8 cellular contexts compared by ENCODE assay signal in the genomic region with DNA sequence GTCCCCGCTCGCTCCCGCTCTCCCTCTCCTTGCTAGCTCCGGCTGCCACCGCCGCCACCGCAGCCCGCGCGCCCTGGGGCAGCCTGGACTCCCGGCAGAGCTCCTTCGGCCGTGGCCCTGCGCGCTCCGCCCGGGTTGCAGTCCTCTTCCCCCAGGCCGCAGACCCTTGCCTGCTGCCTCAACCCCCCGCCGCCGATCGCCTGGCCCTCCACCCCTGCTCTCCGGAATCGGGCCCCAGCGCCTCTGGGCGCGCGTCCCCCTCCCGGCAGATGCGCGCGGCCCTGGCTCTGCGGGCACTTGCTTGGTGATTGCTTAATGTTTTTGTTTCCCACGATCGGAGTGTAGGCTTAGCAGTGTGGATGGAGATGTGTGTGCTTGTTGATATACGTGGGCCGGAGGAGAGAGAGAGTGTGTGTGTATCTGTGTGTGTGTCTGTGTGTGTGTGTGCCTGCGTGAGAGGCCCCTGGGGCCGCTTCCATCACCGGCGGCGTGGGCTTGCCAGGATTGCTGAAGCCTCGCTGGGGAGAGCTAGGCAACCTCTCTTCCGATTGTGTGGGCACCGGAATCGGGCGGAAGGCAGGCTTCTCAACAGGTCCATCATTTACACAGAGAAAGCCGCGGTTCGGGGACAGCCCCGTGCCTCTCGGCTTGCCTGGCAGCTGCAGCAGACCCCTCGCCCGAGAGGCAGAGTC. TPM values are rescaled to one million over a fixed set of nuclear protein-coding genes. Genes with fewer than 3 reads are reported as not detected.
DNase-seq lines count a peak whose midpoint lies in the region; ATAC-seq, FAIRE-seq and TF ChIP-seq lines count a peak whose summit lies in the region.

No MANE protein-coding gene starts in this region.

- no peaks in the 10 kb centered on the region for H3K9me3 Mint-ChIP-seq in astrocyte (ENCODE audit: unreplicated experiment)

- peaks cover 2% of the 10 kb centered on the region for H3K36me3 Mint-ChIP-seq in astrocyte (ENCODE audit: low read depth, unreplicated experiment)

- H3K4me1 Mint-ChIP-seq in astrocyte (ENCODE audit: low read depth, unreplicated experiment): peaks cover 7% of the 10 kb centered on the region

- no peak for TF ChIP-seq CTCF in astrocyte (IDR thresholded peaks at IDR 0.05; ENCODE audit: insufficient read depth, low read depth, low read length)

- H3K4me3 Mint-ChIP-seq in astrocyte (ENCODE audit: unreplicated experiment): peak overlapping the region; percentile 91

- H3K27me3 ChIP-seq in astrocyte (ENCODE audit: insufficient read depth, low read length) (peaks cover 70% of the 10 kb centered on the region), small intestine (ENCODE audit: control insufficient read depth in 2 of 2, insufficient read depth in 2 of 2, low read length in 2 of 2) (peaks cover 12 to 30% of the 10 kb centered on the region in 2 donors)

- no peaks in the 10 kb centered on the region for H3K79me2 ChIP-seq in astrocyte (ENCODE audit: insufficient read depth, low read length)

- H3K4me1 ChIP-seq in astrocyte (ENCODE audit: insufficient read depth, low read length) (peaks cover 7% of the 10 kb centered on the region), small intestine (ENCODE audit: control insufficient read depth in 2 of 2, insufficient read depth in 1 of 2, low read depth in 1 of 2, low read length in 1 of 2) (peaks cover 0 to 5% of the 10 kb centered on the region in 2 donors)

- H4K20me1 ChIP-seq in astrocyte (ENCODE audit: insufficient read depth, low read length): peaks cover 16% of the 10 kb centered on the region

- H3K36me3 ChIP-seq in astrocyte (ENCODE audit: insufficient read depth, low read length) (no peaks in the 10 kb centered on the region), small intestine (ENCODE audit: control insufficient read depth in 2 of 2, insufficient read depth in 2 of 2, low read length in 2 of 2) (no peaks in the 10 kb centered on the region)

- FAIRE-seq in astrocyte (lab: Jason Lieb, UNC): no peak
- no peak for FAIRE-seq in small intestine (lab: Jason Lieb, UNC)

- H3K4me2 ChIP-seq in astrocyte (ENCODE audit: low read length): peak overlapping the region; percentile 70

- DNase-seq in COLO668 (lab: John Stamatoyannopoulos, UW; ENCODE audit: unreplicated experiment) (peak; percentile 74), NCI-H2171 (lab: John Stamatoyannopoulos, UW) (peak; percentile 29), astrocyte (ENCODE audit: low read depth) (peak; percentile 34), inferior parietal cortex (ENCODE audit: extremely low spot score) (peak; percentile 4), NCI-H446 treated with DMSO at 0.1 percent for 48 hours (lab: John Stamatoyannopoulos, UW) (no peak), small intestine (no peak)
- DNase-seq in stimulated activated naive CD8-positive, alpha-beta T cell treated with anti-CD3 and anti-CD28 coated beads, Interleukin-15, Interleukin-2, amounts not matched to agents 100 U/mL and 50 U/mL, for 24 hours: peak; percentile 21
- no peak for DNase-seq in effector CD4-positive, alpha-beta T cell

- H2AFZ ChIP-seq in astrocyte (ENCODE audit: low read depth, low read length): no peak overlapping the region

- H3K27ac ChIP-seq in astrocyte (ENCODE audit: low read depth, low read length): no peak overlapping the region
- no peak overlapping the region for H3K27ac ChIP-seq in small intestine (ENCODE audit: low read depth in 1 of 2, low read length in 1 of 2)

- no peak for ATAC-seq in stimulated activated naive CD8-positive, alpha-beta T cell treated with anti-CD3 and anti-CD28 coated beads, Interleukin-15, Interleukin-2, amounts not matched to agents 100 U/mL and 50 U/mL, for 24 hours

- H3K4me3 ChIP-seq in astrocyte (ENCODE audit: insufficient read depth, low read depth, low read length) (no peak overlapping the region), small intestine (ENCODE audit: low read depth in 1 of 2, low read length in 2 of 2) (peak overlapping the region in 1 of 2 donors; percentile 50)

- peaks cover 54% of the 10 kb centered on the region for H3K27me3 Mint-ChIP-seq in astrocyte (ENCODE audit: low read depth, unreplicated experiment)

- no peak overlapping the region for H3K9ac ChIP-seq in astrocyte (ENCODE audit: low read length)

- 1 to 3% (median 3%) methylated on average over 37 to 54 of the region's 54 CpGs for WGBS in small intestine, 3 donors

- peak overlapping the region; percentile 50 for H3K27ac Mint-ChIP-seq in astrocyte (ENCODE audit: unreplicated experiment)

- H3K9me3 ChIP-seq in astrocyte (ENCODE audit: insufficient read depth, low read depth, low read length): no peaks in the 10 kb centered on the region
- H3K9me3 ChIP-seq in small intestine (ENCODE audit: control insufficient read depth, low read depth): no peaks in the 10 kb centered on the region

RNA-seq across cellular contexts. Expression of gene INHBB, which starts 0.9 kb away (rescaled TPM):
- 7.1 and 19.8 TPM in 2 replicates for total RNA-seq in astrocyte
- polyA plus RNA-seq in small intestine: 1 to 10 TPM in 1 of 3 donors, under 1 TPM in 1, not detected in 1; 0.27 to 3.2 TPM

Comparison
In these comparisons a context has a peak if more than half of its experiments do, and no peak if none do; other contexts are left out.
1. DNase-seq: peak in COLO668 (single experiment), NCI-H2171 (single experiment), astrocyte (single experiment), inferior parietal cortex (single experiment) and stimulated activated naive CD8-positive, alpha-beta T cell treated with anti-CD3 and anti-CD28 coated beads, Interleukin-15, Interleukin-2, amounts not matched to agents 100 U/mL and 50 U/mL, for 24 hours (single experiment); none in effector CD4-positive, alpha-beta T cell (single experiment), NCI-H446 treated with DMSO at 0.1 percent for 48 hours (single experiment) and small intestine (single experiment).